In the genomic region with DNA sequence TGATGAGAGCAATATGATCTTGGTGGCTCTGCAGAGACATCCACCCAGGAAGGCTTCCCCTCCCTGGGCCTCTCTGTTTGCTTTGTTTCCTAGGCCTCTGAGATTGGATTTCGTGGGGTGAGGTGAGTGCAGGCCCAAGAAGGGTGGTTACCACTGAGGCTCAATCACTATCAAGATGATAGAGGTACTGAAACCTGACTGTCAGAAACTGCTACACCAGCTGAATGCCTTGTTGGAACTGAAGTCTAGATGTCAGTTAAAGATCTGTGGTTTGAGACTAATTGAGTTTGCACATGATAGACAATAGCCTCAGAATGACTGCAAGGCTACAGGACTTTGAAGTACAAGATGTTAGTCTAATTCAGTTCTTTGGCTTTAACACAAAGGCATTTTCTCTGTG, we compare ENCODE assay signal across 21 cellular contexts. TPM values are rescaled to one million over a fixed set of nuclear protein-coding genes. Genes with fewer than 3 reads are reported as not detected.
DNase-seq lines count a peak whose midpoint lies in the region; ATAC-seq, FAIRE-seq and TF ChIP-seq lines count a peak whose summit lies in the region.
"Had no signal": no experiment of that assay in that cellular context is flagged by ENCODE, and none has a peak within 500 bp of the region (broad histone marks: within the 10 kb centered on the region; RNA-seq: fewer than 3 reads in every experiment).

No MANE protein-coding gene starts in this region.

- H3K4me1 Mint-ChIP-seq in activated CD4-positive, alpha-beta T cell treated with anti-CD3 and anti-CD28 coated beads, Interleukin-2, amount 10 ng/mL, durations not matched to agents 7 days and 5 days, result no peaks in the 10 kb centered on the region

- H3K27ac ChIP-seq in WERI-Rb-1, result no peak overlapping the region
- H3K27ac ChIP-seq: A549, foreskin keratinocyte had no signal

- FAIRE-seq in GM19239 (lab: Jason Lieb, UNC), result peak; percentile 65
- FAIRE-seq: A549, endothelial cell of umbilical vein, urothelium cell line had no signal

- H3K27me3 Mint-ChIP-seq in activated CD4-positive, alpha-beta T cell treated with anti-CD3 and anti-CD28 coated beads, Interleukin-2, amount 10 ng/mL, durations not matched to agents 7 days and 5 days, result peaks cover 25% of the 10 kb centered on the region

- H3K36me3 Mint-ChIP-seq in activated CD4-positive, alpha-beta T cell treated with anti-CD3 and anti-CD28 coated beads, Interleukin-2, amount 10 ng/mL, durations not matched to agents 7 days and 5 days (ENCODE audit: low read depth), result no peaks in the 10 kb centered on the region

- intact Hi-C loops in sciatic nerve (cut with DNase I), result no loop called here

- H3K27ac Mint-ChIP-seq in activated CD4-positive, alpha-beta T cell treated with anti-CD3 and anti-CD28 coated beads, Interleukin-2, amount 10 ng/mL, durations not matched to agents 7 days and 5 days, result no peak overlapping the region
- H3K27ac Mint-ChIP-seq: CD14-positive monocyte had no signal

- H3K9me3 Mint-ChIP-seq in activated CD4-positive, alpha-beta T cell treated with anti-CD3 and anti-CD28 coated beads, Interleukin-2, amount 10 ng/mL, durations not matched to agents 7 days and 5 days, result peaks cover 13% of the 10 kb centered on the region

- TF ChIP-seq CTCF in GM12865 (IDR thresholded peaks at IDR 0.05; ENCODE audit: insufficient read depth, low read depth, low read length, missing control alignments), result no peak
- no peak for TF ChIP-seq CTCF in WERI-Rb-1 (IDR thresholded peaks at IDR 0.05; ENCODE audit: low read depth, low read length)

- DNase-seq in GM12865 (ENCODE audit: low read depth) (peak; percentile 41), GM19239 (ENCODE audit: insufficient read length, low spot score) (no peak), mucosa of gallbladder (ENCODE audit: low spot score) (no peak), sciatic nerve (ENCODE audit: low spot score) (no peak), WERI-Rb-1 (no peak)
- DNase-seq in activated CD4-positive, alpha-beta T cell treated with anti-CD3 and anti-CD28 coated beads, Interleukin-2, amount 10 ng/mL, durations not matched to agents 7 days and 5 days, result no peak
- DNase-seq: activated CD4-positive, CD25-positive, alpha-beta regulatory T cell treated with anti-CD3 and anti-CD28 coated beads, Interleukin-2, amount 50 U/mL, for 72 hours; activated naive CD4-positive, alpha-beta T cell treated with anti-CD3 and anti-CD28 coated beads, Interleukin-2, amount 50 U/mL, for 16 hours; foreskin keratinocyte; GOT3; midbrain; NCI-H1436 treated with DMSO at 0.1 percent for 48 hours; NCI-H446; right cardiac atrium had no signal

- peak; percentile 95 for ATAC-seq in HG02870 (IDR thresholded peaks at IDR 0.05; ENCODE audit: unreplicated experiment)
- peak; percentile 71 for ATAC-seq in HG03520 (IDR thresholded peaks at IDR 0.05; ENCODE audit: unreplicated experiment)
- no peak for ATAC-seq in sciatic nerve
- ATAC-seq: A549, foreskin keratinocyte, right cardiac atrium had no signal

- CTCF ChIA-PET in activated CD4-positive, alpha-beta T cell treated with anti-CD3 and anti-CD28 coated beads, Interleukin-2, amount 10 ng/mL, durations not matched to agents 7 days and 5 days (lab: Charles Lee), result no interaction called here

- H3K4me3 Mint-ChIP-seq in activated CD4-positive, alpha-beta T cell treated with anti-CD3 and anti-CD28 coated beads, Interleukin-2, amount 10 ng/mL, durations not matched to agents 7 days and 5 days, result no peak overlapping the region
- H3K4me3 Mint-ChIP-seq: CD14-positive monocyte had no signal

- no peaks in the 10 kb centered on the region for H3K36me3 ChIP-seq in WERI-Rb-1

- H3K4me3 ChIP-seq in GM12865 (ENCODE audit: low read depth, low read length) (no peak overlapping the region), WERI-Rb-1 (ENCODE audit: low read depth, low read length) (no peak overlapping the region)
- H3K4me3 ChIP-seq: A549 had no signal

- peaks cover 46% of the 10 kb centered on the region for H3K27me3 ChIP-seq in WERI-Rb-1 (ENCODE audit: insufficient read depth, low read depth, severe bottlenecking)
- H3K27me3 ChIP-seq: foreskin keratinocyte had no signal

- POLR2A ChIA-PET in activated CD4-positive, alpha-beta T cell treated with anti-CD3 and anti-CD28 coated beads, Interleukin-2, amount 10 ng/mL, durations not matched to agents 7 days and 5 days (lab: Charles Lee), result no interaction called here

- H3K9me3 ChIP-seq in WERI-Rb-1 (ENCODE audit: severe bottlenecking), result no peaks in the 10 kb centered on the region
- H3K9me3 ChIP-seq: A549 had no signal

RNA-seq across cellular contexts. Expression of gene VNN1, which starts 15.2 kb away (rescaled TPM):
- 62.1 TPM for total RNA-seq in mucosa of gallbladder
- not detected for total RNA-seq in activated CD4-positive, alpha-beta T cell treated with anti-CD3 and anti-CD28 coated beads, Interleukin-2, amount 10 ng/mL, durations not matched to agents 7 days and 5 days
- 1.2 TPM for total RNA-seq in sciatic nerve
- total RNA-seq: endothelial cell of umbilical vein had no signal

RNA-seq across cellular contexts. Expression of gene TAAR1, which starts 39.6 kb away (rescaled TPM):
- total RNA-seq in mucosa of gallbladder (not detected), sciatic nerve (not detected)
- not detected for total RNA-seq in activated CD4-positive, alpha-beta T cell treated with anti-CD3 and anti-CD28 coated beads, Interleukin-2, amount 10 ng/mL, durations not matched to agents 7 days and 5 days
- total RNA-seq: endothelial cell of umbilical vein, foreskin keratinocyte, LHCN-M2, right cardiac atrium had no signal

RNA-seq across cellular contexts. Expression of gene VNN2, which starts 59.1 kb away (rescaled TPM):
- total RNA-seq in mucosa of gallbladder (3.4 TPM), sciatic nerve (9.2 TPM)
- 10 to 100 TPM; 12.8 to 16.1 TPM for total RNA-seq in activated CD4-positive, alpha-beta T cell treated with anti-CD3 and anti-CD28 coated beads, Interleukin-2, amount 10 ng/mL, durations not matched to agents 7 days and 5 days
- total RNA-seq: endothelial cell of umbilical vein, foreskin keratinocyte, LHCN-M2 had no signal

Comparison
In these comparisons a context has a peak if more than half of its experiments do, and no peak if none do; other contexts are left out.
1. RNA of gene VNN1, which starts 15.2 kb away (total RNA-seq): 62.1 TPM in mucosa of gallbladder (single experiment); 1.2 TPM in sciatic nerve (single experiment) and not detected in activated CD4-positive, alpha-beta T cell treated with anti-CD3 and anti-CD28 coated beads, Interleukin-2, amount 10 ng/mL, durations not matched to agents 7 days and 5 days; every median in the first group is over 10 times any median in the second.